1 cellular context compared by ENCODE assay signal in genomic region chr15:74253276-74253921, GRCh38.
TF ChIP-seq lines count a peak whose summit lies in the region.

No MANE protein-coding gene starts in this region.

TF ChIP-seq in GM12878, 131 proteins besides CTCF, POLR2A, EP300 and RAD21:
- TF ChIP-seq EGR1 (IDR thresholded peaks at IDR 0.05; ENCODE audit: borderline replicate concordance in 1 of 2, low read depth in 2 of 2, low read length in 2 of 2), result no peak
- no peak for TF ChIP-seq RAD51 (IDR thresholded peaks at IDR 0.05)
- no peak for TF ChIP-seq NBN (IDR thresholded peaks at IDR 0.05)
- TF ChIP-seq RBBP5 (conservative IDR thresholded peaks at IDR 0.05), result no peak
- TF ChIP-seq ETV6 (conservative IDR thresholded peaks at IDR 0.05 in 1 of 2, IDR thresholded peaks at IDR 0.05 in 1 of 2; ENCODE audit: borderline replicate concordance in 1 of 2, low read depth in 1 of 2), result no peak
- no peak for TF ChIP-seq USF1 (IDR thresholded peaks at IDR 0.05; ENCODE audit: borderline replicate concordance, extremely low read length, insufficient read depth, low read depth, low read length)
- TF ChIP-seq ZNF217 (IDR thresholded peaks at IDR 0.05), result no peak
- TF ChIP-seq ZBED1 (IDR thresholded peaks at IDR 0.05; ENCODE audit: borderline replicate concordance), result no peak
- no peak for TF ChIP-seq NR2F1 (conservative IDR thresholded peaks at IDR 0.05)
- TF ChIP-seq IRF4 (IDR thresholded peaks at IDR 0.05; ENCODE audit: low read depth, low read length), result no peak
- no peak for TF ChIP-seq PRDM15 (CRISPR knock-in tag; IDR thresholded peaks at IDR 0.05)
- no peak for TF ChIP-seq MXI1 (IDR thresholded peaks at IDR 0.05; ENCODE audit: low read depth, low read length)
- no peak for TF ChIP-seq ZNF384 (IDR thresholded peaks at IDR 0.05; ENCODE audit: borderline replicate concordance, low read depth, low read length)
- TF ChIP-seq MEF2B (IDR thresholded peaks at IDR 0.05; ENCODE audit: partially characterized antibody, poor library complexity, severe bottlenecking), result no peak
- TF ChIP-seq ATF2 (IDR thresholded peaks at IDR 0.05; ENCODE audit: low read length), result no peak
- no peak for TF ChIP-seq TCF12 (IDR thresholded peaks at IDR 0.05; ENCODE audit: low read depth, low read length)
- TF ChIP-seq MEF2A (IDR thresholded peaks at IDR 0.05; ENCODE audit: insufficient read depth, low read depth, low read length), result no peak
- TF ChIP-seq TAF1 (IDR thresholded peaks at IDR 0.05; ENCODE audit: borderline replicate concordance, low read depth, low read length), result no peak
- no peak for TF ChIP-seq GABPA (IDR thresholded peaks at IDR 0.05; ENCODE audit: low read depth)
- TF ChIP-seq KDM1A (IDR thresholded peaks at IDR 0.05; ENCODE audit: borderline replicate concordance), result no peak
